ENCODE assay signal across 9 cellular contexts in the genomic region with DNA sequence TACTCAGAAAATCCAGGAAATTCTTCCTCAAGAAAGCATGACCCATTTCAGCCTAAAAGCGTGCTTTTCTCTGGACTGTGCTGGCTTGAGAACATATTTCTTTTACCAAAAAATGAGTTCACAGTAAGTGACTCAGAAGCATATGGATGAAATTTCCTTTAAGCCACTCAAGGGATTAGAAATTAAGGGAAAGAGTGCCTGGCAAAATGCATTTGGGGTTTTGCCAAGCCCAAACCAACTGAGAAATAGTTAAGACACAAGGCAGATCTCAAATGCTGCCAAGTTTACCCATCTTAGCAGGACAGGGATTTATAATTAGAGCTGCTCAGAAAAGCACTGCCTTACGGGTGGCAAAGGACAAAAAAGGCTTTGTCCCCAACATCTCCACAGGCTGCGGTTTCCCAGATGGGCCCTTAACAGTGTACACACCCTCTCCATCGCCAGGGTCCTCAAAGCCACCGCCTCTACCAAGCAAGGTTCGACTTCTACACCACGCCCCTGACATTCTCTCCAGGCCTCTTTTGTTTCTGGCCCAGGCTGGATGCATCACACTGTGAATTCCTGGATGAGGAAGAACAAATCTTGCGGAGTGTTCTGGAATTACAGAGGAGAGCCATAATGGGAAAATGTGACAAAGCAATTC. TPM values are rescaled to one million over a fixed set of nuclear protein-coding genes. Genes with fewer than 3 reads are reported as not detected.
A peak's percentile ranks its signal among the peaks of the same experiment; 100 is the strongest.
DNase-seq lines count a peak whose midpoint lies in the region; ATAC-seq and TF ChIP-seq lines count a peak whose summit lies in the region.
"Had no signal": no experiment of that assay in that cellular context is flagged by ENCODE, and none has a peak within 500 bp of the region (broad histone marks: within the 10 kb centered on the region; RNA-seq: fewer than 3 reads in every experiment).

No MANE protein-coding gene starts in this region.

- H3K9me3 ChIP-seq in HAP-1, result no peaks in the 10 kb centered on the region
- H3K9me3 ChIP-seq: SJSA1 had no signal

- no peaks in the 10 kb centered on the region for H3K9me3 Mint-ChIP-seq in osteocyte (ENCODE audit: unreplicated experiment)
- H3K9me3 Mint-ChIP-seq in activated naive CD8-positive, alpha-beta T cell treated with anti-CD3 and anti-CD28 coated beads, Interleukin-2, amount 50 U/mL, for 24 hours, result no peaks in the 10 kb centered on the region

- DNase-seq in DMS 273 (lab: John Stamatoyannopoulos, UW; ENCODE audit: unreplicated experiment) (peak; percentile 74), NCI-H69 (lab: John Stamatoyannopoulos, UW) (peak; percentile 84), fibroblast of gingiva (ENCODE audit: low read depth) (peak; percentile 97), osteocyte (ENCODE audit: extremely low spot score, unreplicated experiment) (no peak), HAP-1 (ENCODE audit: low spot score in 2 of 2) (no peak), T-helper 9 cell (no peak)
- DNase-seq in activated naive CD8-positive, alpha-beta T cell treated with anti-CD3 and anti-CD28 coated beads, Interleukin-2, amount 50 U/mL, for 24 hours, result no peak

- H3K36me3 ChIP-seq in HAP-1 (replicated peaks), result no peaks in the 10 kb centered on the region
- H3K36me3 ChIP-seq: SJSA1 had no signal

- H3K4me1 Mint-ChIP-seq in osteocyte (ENCODE audit: unreplicated experiment), result peaks cover 32% of the 10 kb centered on the region
- H3K4me1 Mint-ChIP-seq in activated naive CD8-positive, alpha-beta T cell treated with anti-CD3 and anti-CD28 coated beads, Interleukin-2, amount 50 U/mL, for 24 hours, result peaks cover 3% of the 10 kb centered on the region

- peak overlapping the region; percentile 91 for H3K27ac Mint-ChIP-seq in osteocyte (ENCODE audit: unreplicated experiment)
- no peak overlapping the region for H3K27ac Mint-ChIP-seq in activated naive CD8-positive, alpha-beta T cell treated with anti-CD3 and anti-CD28 coated beads, Interleukin-2, amount 50 U/mL, for 24 hours

- peaks cover 1% of the 10 kb centered on the region for H3K36me3 Mint-ChIP-seq in osteocyte (ENCODE audit: unreplicated experiment)
- H3K36me3 Mint-ChIP-seq in activated naive CD8-positive, alpha-beta T cell treated with anti-CD3 and anti-CD28 coated beads, Interleukin-2, amount 50 U/mL, for 24 hours (ENCODE audit: low read depth), result no peaks in the 10 kb centered on the region

- TF ChIP-seq CTCF in osteocyte (IDR thresholded peaks at IDR 0.05), result no peak

- H3K4me3 ChIP-seq in HAP-1, result no peak overlapping the region
- H3K4me3 ChIP-seq: SJSA1 had no signal

- H3K4me3 Mint-ChIP-seq in osteocyte (ENCODE audit: unreplicated experiment), result no peak overlapping the region
- H3K4me3 Mint-ChIP-seq in activated naive CD8-positive, alpha-beta T cell treated with anti-CD3 and anti-CD28 coated beads, Interleukin-2, amount 50 U/mL, for 24 hours, result no peak overlapping the region

- no peaks in the 10 kb centered on the region for H3K27me3 Mint-ChIP-seq in osteocyte (ENCODE audit: unreplicated experiment)
- peaks cover 2% of the 10 kb centered on the region for H3K27me3 Mint-ChIP-seq in activated naive CD8-positive, alpha-beta T cell treated with anti-CD3 and anti-CD28 coated beads, Interleukin-2, amount 50 U/mL, for 24 hours

- in situ Hi-C loops in HAP-1 (cut with MboI; ENCODE audit: low sequenced_read_pairs), result no loop called here

- H3K4me1 ChIP-seq in HAP-1, result no peaks in the 10 kb centered on the region

- H3K27me3 ChIP-seq in HAP-1 (ENCODE audit: low read depth), result no peaks in the 10 kb centered on the region
- H3K27me3 ChIP-seq: SJSA1 had no signal

- no peak for ATAC-seq in activated naive CD8-positive, alpha-beta T cell treated with anti-CD3 and anti-CD28 coated beads, Interleukin-2, amount 50 U/mL, for 24 hours
- ATAC-seq in HG02588 (IDR thresholded peaks at IDR 0.05; ENCODE audit: unreplicated experiment), result no peak

RNA-seq across cellular contexts. Expression of a gene that starts 30.1 kb away (rescaled TPM):
- total RNA-seq in osteocyte, result 2.3 and 4.0 TPM in 2 replicates

RNA-seq across cellular contexts. Expression of a gene that starts 56.6 kb away (rescaled TPM):
- 12.6 and 14.2 TPM in 2 replicates for total RNA-seq in osteocyte

Comparison
In these comparisons a context has a peak if more than half of its experiments do, and no peak if none do; other contexts are left out.
1. DNase-seq: peak in DMS 273 (single experiment), NCI-H69 (single experiment) and fibroblast of gingiva (single experiment); none in osteocyte (single experiment), HAP-1 (0 of 2), activated naive CD8-positive, alpha-beta T cell treated with anti-CD3 and anti-CD28 coated beads, Interleukin-2, amount 50 U/mL, for 24 hours (single experiment) and T-helper 9 cell (single experiment).